Comparison of ENCODE assay signal across 8 cellular contexts in genomic region chr11:43880640-43881159, GRCh38. TPM values are rescaled to one million over a fixed set of nuclear protein-coding genes. Genes with fewer than 3 reads are reported as not detected.
A peak's percentile ranks its signal among the peaks of the same experiment; 100 is the strongest.
DNase-seq lines count a peak whose midpoint lies in the region; ATAC-seq, FAIRE-seq and TF ChIP-seq lines count a peak whose summit lies in the region.

ALKBH3 (plus strand) TSS chr11:43880831; CDS start chr11:43882653, 1,822 bp downstream.

- H3K36me3 ChIP-seq in bronchial epithelial cell (ENCODE audit: control insufficient read depth, insufficient read depth, low read length) = peaks cover 8% of the 10 kb centered on the region
- peaks cover 2% of the 10 kb centered on the region in 2 donors for H3K36me3 ChIP-seq in small intestine (ENCODE audit: control insufficient read depth in 2 of 2, insufficient read depth in 2 of 2, low read length in 2 of 2)

- H3K4me1 Mint-ChIP-seq in WTC11 = peaks cover 9% of the 10 kb centered on the region

- 0 to 1% (median 0%) methylated on average over 36 of the region's 36 CpGs for WGBS in small intestine, 3 donors

- CTCF ChIA-PET in WTC11 (lab: Charles Lee) = interaction anchor here (1.2 to 1.4 kb wide), 2 partner anchors 9 to 29 kb away, joined by 3 to 11 read pairs; no protein-coding TSS in a partner anchor

- in situ Hi-C loops in ACHN (cut with HindIII; ENCODE audit: low pct_ligation_motif_present, low pct_unique_long_range_greater_than_20kb, low sequenced_read_pairs) = no loop called here

- POLR2A ChIA-PET in WTC11 (lab: Charles Lee) = no interaction called here

- peaks cover 63% of the 10 kb centered on the region for H3K27me3 Mint-ChIP-seq in WTC11 (ENCODE audit: low read depth)

- no peak within 1 kb of the TSS; the same call in 1 of the 2 replicates for H3K27ac Mint-ChIP-seq in WTC11

- DNase-seq in ACHN (peak; percentile 89), NCI-H2227 (lab: John Stamatoyannopoulos, UW; ENCODE audit: unreplicated experiment) (peak; percentile 97), WTC11 (ENCODE audit: low spot score) (peak; percentile 87), bronchial epithelial cell (ENCODE audit: low read depth) (peak; percentile 70), iPS-NIHi11 (ENCODE audit: low spot score) (peak; percentile 89), small intestine (peak; percentile 92)

- peaks cover 3 to 11% of the 10 kb centered on the region in 2 donors for H3K4me1 ChIP-seq in small intestine (ENCODE audit: control insufficient read depth in 2 of 2, insufficient read depth in 1 of 2, low read depth in 1 of 2, low read length in 1 of 2)

- TF ChIP-seq CTCF in WTC11 (IDR thresholded peaks at IDR 0.05) = no peak
- TF ChIP-seq CTCF in bronchial epithelial cell (IDR thresholded peaks at IDR 0.05; ENCODE audit: insufficient read depth, low read length, severe bottlenecking) = no peak

- peaks cover 3% of the 10 kb centered on the region for H3K9me3 Mint-ChIP-seq in WTC11

- FAIRE-seq in bronchial epithelial cell (lab: Jason Lieb, UNC) (no peak), small intestine (lab: Jason Lieb, UNC) (no peak)

- H3K9me3 ChIP-seq in small intestine (ENCODE audit: control insufficient read depth, low read depth) = no peaks in the 10 kb centered on the region

- peak within 1 kb of the TSS; percentile 30 to 67 for H3K27ac ChIP-seq in small intestine (ENCODE audit: low read depth in 1 of 2, low read length in 1 of 2)

- peak within 1 kb of the TSS; percentile 79 for H3K4me3 Mint-ChIP-seq in WTC11

- H3K36me3 Mint-ChIP-seq in WTC11 = no peaks in the 10 kb centered on the region

- H3K27me3 ChIP-seq in bronchial epithelial cell (ENCODE audit: control insufficient read depth, insufficient read depth, low read length) (no peaks in the 10 kb centered on the region), small intestine (ENCODE audit: control insufficient read depth in 2 of 2, insufficient read depth in 2 of 2, low read length in 2 of 2) (peaks cover 0 to 11% of the 10 kb centered on the region in 2 donors)

- peak within 1 kb of the TSS; percentile 91 for H3K4me3 ChIP-seq in bronchial epithelial cell (ENCODE audit: low read depth, low read length)
- H3K4me3 ChIP-seq in small intestine (ENCODE audit: low read depth in 1 of 2, low read length in 2 of 2) = peak within 1 kb of the TSS; percentile 69 to 95

- ATAC-seq in GM18870 (IDR thresholded peaks at IDR 0.05; ENCODE audit: unreplicated experiment) (peak; percentile 92), HG03103 (IDR thresholded peaks at IDR 0.05; ENCODE audit: low read depth, unreplicated experiment) (peak; percentile 98), WTC11 (peak; percentile 98)

TF ChIP-seq in WTC11, 78 proteins besides CTCF, POLR2A, EP300 and RAD21 (continues in another document):
- TF ChIP-seq CREM (CRISPR knock-in tag; IDR thresholded peaks at IDR 0.05) (no peak; the same call in 1 of the 2 replicates), AFF4 (CRISPR knock-in tag; IDR thresholded peaks at IDR 0.05; ENCODE audit: borderline replicate concordance) (no peak), ZNF317 (CRISPR knock-in tag; IDR thresholded peaks at IDR 0.05; ENCODE audit: borderline replicate concordance, low read depth) (no peak), ATF2 (CRISPR knock-in tag; IDR thresholded peaks at IDR 0.05; ENCODE audit: borderline replicate concordance, low read depth) (no peak), NFE2L1 (CRISPR knock-in tag; IDR thresholded peaks at IDR 0.05) (no peak), E2F4 (CRISPR knock-in tag; IDR thresholded peaks at IDR 0.05; ENCODE audit: borderline replicate concordance, low read depth) (no peak), TEAD4 (CRISPR knock-in tag; IDR thresholded peaks at IDR 0.05) (0 out of 2 replicates have a peak, but pooled peaks have one; percentile 19), ERG (CRISPR knock-in tag; IDR thresholded peaks at IDR 0.05) (peak; percentile 69; the same call in 1 of the 2 replicates), IRF2 (CRISPR knock-in tag; IDR thresholded peaks at IDR 0.05; ENCODE audit: borderline replicate concordance, low read depth) (no peak), ATF6 (CRISPR knock-in tag; IDR thresholded peaks at IDR 0.05) (no peak), EMX1 (CRISPR knock-in tag; IDR thresholded peaks at IDR 0.05) (no peak), RORB (CRISPR knock-in tag; IDR thresholded peaks at IDR 0.05) (no peak), HMGA2 (CRISPR knock-in tag; IDR thresholded peaks at IDR 0.05) (peak; percentile 57; the same call in 1 of the 2 replicates)

RNA-seq across cellular contexts. Expression of gene ALKBH3, which starts in this region (rescaled TPM):
- 11.0 to 13.3 TPM (median 12.3 TPM) in 3 replicates for total RNA-seq in WTC11 (2021)
- 67.7 and 78.0 TPM in 2 replicates for total RNA-seq in bronchial epithelial cell
- 10 to 100 TPM; 30.0 to 40.3 (median 39.2) TPM for polyA plus RNA-seq in small intestine

Comparison
In these comparisons a context has a peak if more than half of its experiments do, and no peak if none do; other contexts are left out.
1. Peak in every context shown above with its lines: DNase-seq, ATAC-seq, H3K4me3 ChIP-seq and H3K27ac ChIP-seq.